In genomic region chr10:124560377-124560776, GRCh38 we compare ENCODE assay signal across 7 cellular contexts.
DNase-seq lines count a peak whose midpoint lies in the region; ATAC-seq, FAIRE-seq and TF ChIP-seq lines count a peak whose summit lies in the region.

No MANE protein-coding gene starts in this region.

- H3K27me3 ChIP-seq in RWPE2 (ENCODE audit: insufficient read depth, poor library complexity, severe bottlenecking): no peaks in the 10 kb centered on the region
- no peaks in the 10 kb centered on the region for H3K27me3 ChIP-seq in esophagus squamous epithelium
- H3K27me3 ChIP-seq in transverse colon: no peaks in the 10 kb centered on the region
- H3K27me3 ChIP-seq in small intestine (ENCODE audit: control insufficient read depth in 2 of 2, insufficient read depth in 2 of 2, low read length in 2 of 2): no peaks in the 10 kb centered on the region

- DNase-seq in RWPE2 (ENCODE audit: low spot score): no peak
- no peak for DNase-seq in esophagus squamous epithelium (lab: John Stamatoyannopoulos, UW)
- DNase-seq in middle frontal gyrus (ENCODE audit: extremely low spot score, low spot score): peak; percentile 64
- peak; percentile 28 for DNase-seq in transverse colon
- no peak for DNase-seq in small intestine
- DNase-seq in endothelial cell (ENCODE audit: low spot score): no peak

- intact Hi-C loops in esophagus squamous epithelium (cut with DNase I) (no loop called here), transverse colon (cut with DNase I; ENCODE audit: low total_unique reads) (no loop called here)

- no peak for TF ChIP-seq POLR2A in esophagus squamous epithelium (IDR thresholded peaks at IDR 0.05)
- TF ChIP-seq POLR2A in transverse colon (IDR thresholded peaks at IDR 0.05): no peak

- no peaks in the 10 kb centered on the region for H3K36me3 Mint-ChIP-seq in endothelial cell (ENCODE audit: low read depth, unreplicated experiment)

- no peaks in the 10 kb centered on the region for H3K9me3 ChIP-seq in RWPE2 (ENCODE audit: severe bottlenecking)
- no peaks in the 10 kb centered on the region for H3K9me3 ChIP-seq in esophagus squamous epithelium
- no peaks in the 10 kb centered on the region for H3K9me3 ChIP-seq in transverse colon
- H3K9me3 ChIP-seq in small intestine (ENCODE audit: control insufficient read depth, low read depth): no peaks in the 10 kb centered on the region

- no peak overlapping the region for H3K27ac Mint-ChIP-seq in endothelial cell (ENCODE audit: unreplicated experiment)

- ATAC-seq in RWPE2 (ENCODE audit: low read depth) (peak; percentile 65), GM18511 (IDR thresholded peaks at IDR 0.05; ENCODE audit: unreplicated experiment) (no peak)

- H3K4me1 ChIP-seq in RWPE2 (ENCODE audit: insufficient read depth, poor library complexity, severe bottlenecking): peaks cover 3% of the 10 kb centered on the region
- H3K4me1 ChIP-seq in esophagus squamous epithelium: peaks cover 9 to 30% (median 22%) of the 10 kb centered on the region in 3 donors
- H3K4me1 ChIP-seq in transverse colon: peaks cover 9 to 19% (median 13%) of the 10 kb centered on the region in 4 donors
- no peaks in the 10 kb centered on the region for H3K4me1 ChIP-seq in small intestine (ENCODE audit: control insufficient read depth in 2 of 2, insufficient read depth in 1 of 2, low read depth in 1 of 2, low read length in 1 of 2)

- TF ChIP-seq EP300 in transverse colon (IDR thresholded peaks at IDR 0.05; ENCODE audit: low read depth): peak; percentile 81

- in situ Hi-C loops in transverse colon (cut with MboI; ENCODE audit: low pct_ligation_motif_present in 1 of 4, low pct_unique_long_range_greater_than_20kb in 1 of 4, low sequenced_read_pairs in 3 of 4): no loop called here

- no peaks in the 10 kb centered on the region for H3K9me3 Mint-ChIP-seq in endothelial cell (ENCODE audit: unreplicated experiment)

- H3K36me3 ChIP-seq in RWPE2 (ENCODE audit: low read depth) (no peaks in the 10 kb centered on the region), esophagus squamous epithelium (no peaks in the 10 kb centered on the region), transverse colon (no peaks in the 10 kb centered on the region), small intestine (ENCODE audit: control insufficient read depth in 2 of 2, insufficient read depth in 2 of 2, low read length in 2 of 2) (no peaks in the 10 kb centered on the region)

- WGBS in esophagus squamous epithelium, 2 donors: 46 to 68% methylated on average over 2 to 6 of the region's 14 CpGs
- 29 to 59% methylated on average over 1 to 14 of the region's 14 CpGs for WGBS in transverse colon (ENCODE audit: low coverage in 1 of 2), 2 donors
- 60 to 91% (median 84%) methylated on average over 14 of the region's 14 CpGs for WGBS in small intestine, 3 donors

- peaks cover 4% of the 10 kb centered on the region for H3K27me3 Mint-ChIP-seq in endothelial cell (ENCODE audit: unreplicated experiment)

- TF ChIP-seq CTCF in RWPE2 (IDR thresholded peaks at IDR 0.05; ENCODE audit: poor library complexity, severe bottlenecking) (no peak), esophagus squamous epithelium (IDR thresholded peaks at IDR 0.05) (no peak), transverse colon (IDR thresholded peaks at IDR 0.05) (no peak), endothelial cell (IDR thresholded peaks at IDR 0.05; ENCODE audit: unreplicated experiment) (no peak)

- no peak overlapping the region for H3K4me3 Mint-ChIP-seq in endothelial cell (ENCODE audit: unreplicated experiment)

- H3K27ac ChIP-seq in RWPE2 (ENCODE audit: poor library complexity, severe bottlenecking) (no peak overlapping the region), esophagus squamous epithelium (peak overlapping the region in 3 of 4 donors; percentile 78 to 81 (median 79)), transverse colon (peak overlapping the region; percentile 65 to 79 (median 68)), small intestine (ENCODE audit: low read depth in 1 of 2, low read length in 1 of 2) (no peak overlapping the region)

- H3K4me3 ChIP-seq in RWPE2 (ENCODE audit: severe bottlenecking): no peak overlapping the region
- no peak overlapping the region for H3K4me3 ChIP-seq in esophagus squamous epithelium
- no peak overlapping the region for H3K4me3 ChIP-seq in transverse colon
- no peak overlapping the region for H3K4me3 ChIP-seq in small intestine (ENCODE audit: low read depth in 1 of 2, low read length in 2 of 2)

- H3K4me1 Mint-ChIP-seq in endothelial cell (ENCODE audit: unreplicated experiment): no peaks in the 10 kb centered on the region

- FAIRE-seq in small intestine (lab: Jason Lieb, UNC): no peak

Comparison
In these comparisons a context has a peak if more than half of its experiments do, and no peak if none do; other contexts are left out.
1. DNase-seq: peak in middle frontal gyrus (single experiment) and transverse colon (single experiment); none in RWPE2 (single experiment), esophagus squamous epithelium (single experiment), small intestine (single experiment) and endothelial cell (single experiment).
2. H3K27ac ChIP-seq: peak in esophagus squamous epithelium (3 of 4) and transverse colon (4 of 4); none in RWPE2 (single experiment) and small intestine (0 of 2).